ENCODE assay signal across 1 cellular context in the genomic region with DNA sequence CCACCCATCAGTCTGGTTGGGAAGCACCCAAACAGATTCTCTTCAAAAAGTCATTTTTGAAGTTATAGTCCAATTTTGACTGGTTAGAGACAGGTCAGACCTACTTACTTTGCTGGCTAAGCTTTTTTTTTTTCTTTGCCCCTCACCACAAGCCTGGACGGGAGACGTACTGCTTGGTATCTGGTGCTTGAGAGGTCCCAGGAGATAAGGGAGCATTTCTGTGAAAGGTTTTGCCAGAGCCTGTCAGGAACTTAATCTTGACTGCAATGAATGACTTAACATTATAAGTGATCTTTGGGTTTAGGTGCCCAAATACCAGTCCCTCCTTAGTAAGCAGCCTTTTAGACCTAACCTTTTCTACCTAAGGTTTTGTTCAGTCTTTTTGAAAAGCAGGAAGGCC.
TF ChIP-seq lines count a peak whose summit lies in the region.

No MANE protein-coding gene starts in this region.

TF ChIP-seq in GM12878, 131 proteins besides CTCF, POLR2A, EP300 and RAD21:
- TF ChIP-seq POU2F2 (IDR thresholded peaks at IDR 0.05; ENCODE audit: borderline replicate concordance, low read depth, low read length), result no peak
- no peak for TF ChIP-seq SRF (IDR thresholded peaks at IDR 0.05; ENCODE audit: low read depth in 2 of 2, low read length in 2 of 2)
- no peak for TF ChIP-seq SREBF2 (IDR thresholded peaks at IDR 0.05; ENCODE audit: low read length)
- TF ChIP-seq BRCA1 (IDR thresholded peaks at IDR 0.05; ENCODE audit: low read depth, low read length), result no peak
- no peak for TF ChIP-seq SIN3A (IDR thresholded peaks at IDR 0.05; ENCODE audit: low read depth, low read length)
- TF ChIP-seq PAX8 (IDR thresholded peaks at IDR 0.05), result no peak
- no peak for TF ChIP-seq NR2F1 (conservative IDR thresholded peaks at IDR 0.05)
- no peak for TF ChIP-seq JUND (IDR thresholded peaks at IDR 0.05; ENCODE audit: low read depth, low read length)
- TF ChIP-seq CBX3 (IDR thresholded peaks at IDR 0.05; ENCODE audit: borderline replicate concordance, low read depth), result no peak
- no peak for TF ChIP-seq STAT3 (IDR thresholded peaks at IDR 0.05; ENCODE audit: low read depth, low read length)
- no peak for TF ChIP-seq BHLHE40 (IDR thresholded peaks at IDR 0.05; ENCODE audit: borderline replicate concordance in 1 of 2, low read depth in 2 of 2, low read length in 1 of 2)
